In genomic region chr1:111139956-111140679, GRCh38 we compare ENCODE assay signal across 1 cellular context.
TF ChIP-seq lines count a peak whose summit lies in the region.

Gene CEPT1, plus strand, starts transcription at chr1:111140223. Its CDS starts 7,492 bp downstream, at chr1:111147715.
Gene DRAM2, minus strand, starts transcription at chr1:111140093. Its CDS starts 8,539 bp downstream, at chr1:111131554.

TF ChIP-seq in HepG2, 621 proteins besides CTCF, POLR2A, EP300 and RAD21 (continued from another document and continues in another):
- TF ChIP-seq, protein P1, sequence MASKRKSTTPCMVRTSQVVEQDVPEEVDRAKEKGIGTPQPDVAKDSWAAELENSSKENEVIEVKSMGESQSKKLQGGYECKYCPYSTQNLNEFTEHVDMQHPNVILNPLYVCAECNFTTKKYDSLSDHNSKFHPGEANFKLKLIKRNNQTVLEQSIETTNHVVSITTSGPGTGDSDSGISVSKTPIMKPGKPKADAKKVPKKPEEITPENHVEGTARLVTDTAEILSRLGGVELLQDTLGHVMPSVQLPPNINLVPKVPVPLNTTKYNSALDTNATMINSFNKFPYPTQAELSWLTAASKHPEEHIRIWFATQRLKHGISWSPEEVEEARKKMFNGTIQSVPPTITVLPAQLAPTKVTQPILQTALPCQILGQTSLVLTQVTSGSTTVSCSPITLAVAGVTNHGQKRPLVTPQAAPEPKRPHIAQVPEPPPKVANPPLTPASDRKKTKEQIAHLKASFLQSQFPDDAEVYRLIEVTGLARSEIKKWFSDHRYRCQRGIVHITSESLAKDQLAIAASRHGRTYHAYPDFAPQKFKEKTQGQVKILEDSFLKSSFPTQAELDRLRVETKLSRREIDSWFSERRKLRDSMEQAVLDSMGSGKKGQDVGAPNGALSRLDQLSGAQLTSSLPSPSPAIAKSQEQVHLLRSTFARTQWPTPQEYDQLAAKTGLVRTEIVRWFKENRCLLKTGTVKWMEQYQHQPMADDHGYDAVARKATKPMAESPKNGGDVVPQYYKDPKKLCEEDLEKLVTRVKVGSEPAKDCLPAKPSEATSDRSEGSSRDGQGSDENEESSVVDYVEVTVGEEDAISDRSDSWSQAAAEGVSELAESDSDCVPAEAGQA (IDR thresholded peaks at IDR 0.05; ENCODE audit: low read depth): no peak
- TF ChIP-seq, protein P1 (CRISPR knock-in tag; IDR thresholded peaks at IDR 0.05; ENCODE audit: borderline replicate concordance): no peak
- TF ChIP-seq GATAD2A (CRISPR knock-in tag; IDR thresholded peaks at IDR 0.05): peak; percentile 38
- peak; percentile 80; the same call in 1 of the 2 replicates for TF ChIP-seq KDM2A (CRISPR knock-in tag; IDR thresholded peaks at IDR 0.05; ENCODE audit: borderline replicate concordance, low read depth)
- peak; percentile 78 for TF ChIP-seq KMT2B (CRISPR knock-in tag; IDR thresholded peaks at IDR 0.05)
- TF ChIP-seq, protein P2, sequence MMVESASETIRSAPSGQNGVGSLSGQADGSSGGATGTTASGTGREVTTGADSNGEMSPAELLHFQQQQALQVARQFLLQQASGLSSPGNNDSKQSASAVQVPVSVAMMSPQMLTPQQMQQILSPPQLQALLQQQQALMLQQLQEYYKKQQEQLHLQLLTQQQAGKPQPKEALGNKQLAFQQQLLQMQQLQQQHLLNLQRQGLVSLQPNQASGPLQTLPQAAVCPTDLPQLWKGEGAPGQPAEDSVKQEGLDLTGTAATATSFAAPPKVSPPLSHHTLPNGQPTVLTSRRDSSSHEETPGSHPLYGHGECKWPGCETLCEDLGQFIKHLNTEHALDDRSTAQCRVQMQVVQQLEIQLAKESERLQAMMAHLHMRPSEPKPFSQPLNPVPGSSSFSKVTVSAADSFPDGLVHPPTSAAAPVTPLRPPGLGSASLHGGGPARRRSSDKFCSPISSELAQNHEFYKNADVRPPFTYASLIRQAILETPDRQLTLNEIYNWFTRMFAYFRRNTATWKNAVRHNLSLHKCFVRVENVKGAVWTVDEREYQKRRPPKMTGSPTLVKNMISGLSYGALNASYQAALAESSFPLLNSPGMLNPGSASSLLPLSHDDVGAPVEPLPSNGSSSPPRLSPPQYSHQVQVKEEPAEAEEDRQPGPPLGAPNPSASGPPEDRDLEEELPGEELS (CRISPR knock-in tag; IDR thresholded peaks at IDR 0.05): no peak; the same call in 1 of the 2 replicates
- TF ChIP-seq KDM5A (IDR thresholded peaks at IDR 0.05; ENCODE audit: borderline replicate concordance, low read length): peak; percentile 93; the same call in 1 of the 2 replicates
- no peak for TF ChIP-seq STAT5B (CRISPR knock-in tag; IDR thresholded peaks at IDR 0.05)
- no peak; the same call in 1 of the 2 replicates for TF ChIP-seq CSRNP1 (CRISPR knock-in tag; IDR thresholded peaks at IDR 0.05)
- TF ChIP-seq ZFP62 (CRISPR knock-in tag; IDR thresholded peaks at IDR 0.05): no peak
- TF ChIP-seq NPAS2 (CRISPR knock-in tag; IDR thresholded peaks at IDR 0.05; ENCODE audit: borderline replicate concordance): no peak
- 0 out of 2 replicates have a peak, but pooled peaks have one; percentile 17 for TF ChIP-seq PPARG (CRISPR knock-in tag; conservative IDR thresholded peaks at IDR 0.05)
- TF ChIP-seq ZNF331 (CRISPR knock-in tag; IDR thresholded peaks at IDR 0.05): peak; percentile 59; the same call in 1 of the 2 replicates
- TF ChIP-seq ZSCAN20 (CRISPR knock-in tag; IDR thresholded peaks at IDR 0.05; ENCODE audit: borderline replicate concordance): no peak
- TF ChIP-seq KMT2A (CRISPR knock-in tag; IDR thresholded peaks at IDR 0.05): no peak
- TF ChIP-seq LRRFIP1 (CRISPR knock-in tag; conservative IDR thresholded peaks at IDR 0.05): no peak
- TF ChIP-seq, protein P3, sequence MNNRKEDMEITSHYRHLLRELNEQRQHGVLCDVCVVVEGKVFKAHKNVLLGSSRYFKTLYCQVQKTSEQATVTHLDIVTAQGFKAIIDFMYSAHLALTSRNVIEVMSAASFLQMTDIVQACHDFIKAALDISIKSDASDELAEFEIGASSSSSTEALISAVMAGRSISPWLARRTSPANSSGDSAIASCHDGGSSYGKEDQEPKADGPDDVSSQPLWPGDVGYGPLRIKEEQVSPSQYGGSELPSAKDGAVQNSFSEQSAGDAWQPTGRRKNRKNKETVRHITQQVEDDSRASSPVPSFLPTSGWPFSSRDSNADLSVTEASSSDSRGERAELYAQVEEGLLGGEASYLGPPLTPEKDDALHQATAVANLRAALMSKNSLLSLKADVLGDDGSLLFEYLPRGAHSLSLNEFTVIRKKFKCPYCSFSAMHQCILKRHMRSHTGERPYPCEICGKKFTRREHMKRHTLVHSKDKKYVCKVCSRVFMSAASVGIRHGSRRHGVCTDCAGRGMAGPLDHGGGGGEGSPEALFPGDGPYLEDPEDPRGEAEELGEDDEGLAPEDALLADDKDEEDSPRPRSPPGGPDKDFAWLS (CRISPR knock-in tag; IDR thresholded peaks at IDR 0.05; ENCODE audit: borderline replicate concordance): no peak
- no peak for TF ChIP-seq MLLT10 (CRISPR knock-in tag; IDR thresholded peaks at IDR 0.05)
- peak; percentile 89 for TF ChIP-seq ZFX (CRISPR knock-in tag; IDR thresholded peaks at IDR 0.05; ENCODE audit: low read depth)
- no peak for TF ChIP-seq SP140L (CRISPR knock-in tag; IDR thresholded peaks at IDR 0.05; ENCODE audit: borderline replicate concordance)
- TF ChIP-seq ZNF232 (CRISPR knock-in tag; IDR thresholded peaks at IDR 0.05; ENCODE audit: borderline replicate concordance): peak; percentile 29; the same call in 1 of the 2 replicates
- no peak for TF ChIP-seq ZNF329 (CRISPR knock-in tag; IDR thresholded peaks at IDR 0.05; ENCODE audit: low read depth)
- no peak for TF ChIP-seq ZUFSP (CRISPR knock-in tag; IDR thresholded peaks at IDR 0.05; ENCODE audit: borderline replicate concordance)
- peak; percentile 36; the same call in 1 of the 2 replicates for TF ChIP-seq GABPB1 (CRISPR knock-in tag; IDR thresholded peaks at IDR 0.05)
- TF ChIP-seq JUN (CRISPR knock-in tag; IDR thresholded peaks at IDR 0.05): no peak
- TF ChIP-seq ZNF318 (CRISPR knock-in tag; IDR thresholded peaks at IDR 0.05): no peak
- TF ChIP-seq HDAC6 (IDR thresholded peaks at IDR 0.05; ENCODE audit: low read depth, low read length): no peak
